Comparison of ENCODE assay signal across 26 cellular contexts in the genomic region with DNA sequence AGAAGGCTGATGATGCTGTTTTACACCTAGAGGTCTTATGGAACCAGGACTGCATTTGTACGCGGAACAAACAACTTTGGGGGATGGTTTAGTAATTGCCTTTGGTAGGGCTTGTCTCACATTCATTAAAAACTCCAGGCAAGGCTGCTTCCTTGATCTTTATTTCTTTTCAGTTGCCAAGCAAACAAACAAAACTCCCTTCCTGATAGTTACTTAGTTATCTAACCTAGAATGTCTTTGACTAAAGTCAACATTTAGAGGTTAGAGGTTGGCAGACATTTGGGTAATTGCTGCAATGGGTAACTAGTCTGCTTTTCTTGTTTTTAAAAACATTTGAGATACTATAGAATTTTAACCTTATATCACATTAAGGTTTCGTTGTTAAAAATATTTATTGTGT.
"Had no signal": no experiment of that assay in that cellular context is flagged by ENCODE, and none has a peak within 500 bp of the region (broad histone marks: within the 10 kb centered on the region; RNA-seq: fewer than 3 reads in every experiment).

No MANE protein-coding gene starts in this region.

- H3K4me1 Mint-ChIP-seq: activated B cell treated with CpG ODN at 0.5 μM for 24 hours; activated CD4-positive, alpha-beta T cell treated with anti-CD3 and anti-CD28 coated beads for 36 hours; activated naive CD8-positive, alpha-beta T cell treated with anti-CD3 and anti-CD28 coated beads for 36 hours; memory B cell had no signal

- H3K4me1 ChIP-seq: esophagus muscularis mucosa, gastrocnemius medialis, testis, vagina had no signal

- ATAC-seq: activated CD4-positive, alpha-beta T cell treated with anti-CD3 and anti-CD28 coated beads for 36 hours; activated T-cell treated with anti-CD3 and anti-CD28 coated beads, Interleukin-2, amount 50 U/mL, for 4 hours; gastrocnemius medialis had no signal

- DNase-seq: activated B cell treated with CpG ODN at 0.5 μM for 24 hours; activated CD4-positive, alpha-beta T cell treated with anti-CD3 and anti-CD28 coated beads for 36 hours; activated CD4-positive, alpha-beta T cell treated with anti-CD3 and anti-CD28 coated beads, Interleukin-2, amount 50 U/mL, for 4 hours; activated CD8-positive, alpha-beta memory T cell treated with anti-CD3 and anti-CD28 coated beads for 24 hours; activated CD8-positive, alpha-beta memory T cell treated with anti-CD3 and anti-CD28 coated beads, Interleukin-2, amount 50 U/mL, for 4 hours; activated naive CD4-positive, alpha-beta T cell; activated naive CD8-positive, alpha-beta T cell treated with anti-CD3 and anti-CD28 coated beads for 36 hours; activated T-cell treated with anti-CD3 and anti-CD28 coated beads, Interleukin-2, amount 50 U/mL, for 4 hours; central memory CD4-positive, alpha-beta T cell; effector memory CD4-positive, alpha-beta T cell; gastrocnemius medialis; hippocampal formation; occipital lobe; posterior cingulate gyrus; retina; stimulated activated CD4-positive, alpha-beta T cell treated with anti-CD3 and anti-CD28 coated beads, Interleukin-2, amount 100 ng/mL, for 48 hours; stimulated activated CD8-positive, alpha-beta memory T cell treated with anti-CD3 and anti-CD28 coated beads, Interleukin-4, amount 100 ng/mL, for 48 hours; stimulated activated naive CD4-positive, alpha-beta T cell; T1000; testis had no signal

- H3K36me3 Mint-ChIP-seq: activated naive CD8-positive, alpha-beta T cell treated with anti-CD3 and anti-CD28 coated beads for 36 hours; memory B cell; type B pancreatic cell had no signal

- H3K4me3 Mint-ChIP-seq: activated B cell treated with CpG ODN at 0.5 μM for 24 hours; activated CD4-positive, alpha-beta T cell treated with anti-CD3 and anti-CD28 coated beads for 36 hours; activated naive CD8-positive, alpha-beta T cell treated with anti-CD3 and anti-CD28 coated beads for 36 hours; activated T-cell treated with anti-CD3 and anti-CD28 coated beads, Interleukin-2, amount 50 U/mL, for 4 hours; memory B cell; nephron; type B pancreatic cell had no signal

- H3K27me3 ChIP-seq: esophagus muscularis mucosa, gastrocnemius medialis, testis, vagina had no signal

- H3K36me3 ChIP-seq: esophagus muscularis mucosa, gastrocnemius medialis, vagina had no signal

- H3K4me3 ChIP-seq: esophagus muscularis mucosa, gastrocnemius medialis, testis, vagina had no signal

- H3K9me3 Mint-ChIP-seq: activated B cell treated with CpG ODN at 0.5 μM for 24 hours; activated naive CD8-positive, alpha-beta T cell treated with anti-CD3 and anti-CD28 coated beads for 36 hours; activated T-helper 2 cell treated with anti-CD3 and anti-CD28 coated beads, Interferon-gamma antibody, Interleukin-2, Interleukin-4, amounts not matched to agents 10 μg/mL and 5 μg/mL and 100 μg/mL, durations not matched to agents 14 hours and 24 hours and 36 hours; memory B cell; type B pancreatic cell had no signal

- H3K27me3 Mint-ChIP-seq: activated B cell treated with CpG ODN at 0.5 μM for 24 hours; activated CD4-positive, alpha-beta T cell treated with anti-CD3 and anti-CD28 coated beads for 36 hours; activated naive CD8-positive, alpha-beta T cell treated with anti-CD3 and anti-CD28 coated beads for 36 hours; memory B cell; type B pancreatic cell had no signal

- H3K27ac Mint-ChIP-seq: activated B cell treated with CpG ODN at 0.5 μM for 24 hours; activated CD4-positive, alpha-beta T cell treated with anti-CD3 and anti-CD28 coated beads for 36 hours; activated naive CD8-positive, alpha-beta T cell treated with anti-CD3 and anti-CD28 coated beads for 36 hours; activated T-helper 2 cell treated with anti-CD3 and anti-CD28 coated beads, Interferon-gamma antibody, Interleukin-2, Interleukin-4, amounts not matched to agents 10 μg/mL and 5 μg/mL and 100 μg/mL, durations not matched to agents 14 hours and 24 hours and 36 hours; memory B cell; nephron; type B pancreatic cell had no signal

- H3K27ac ChIP-seq: esophagus muscularis mucosa, gastrocnemius medialis, testis, vagina had no signal

- H3K9me3 ChIP-seq: esophagus muscularis mucosa, gastrocnemius medialis, testis, vagina had no signal
